Comparison of ENCODE assay signal across 8 cellular contexts in genomic region chr9:19464061-19464763, GRCh38. TPM values are rescaled to one million over a fixed set of nuclear protein-coding genes. Genes with fewer than 3 reads are reported as not detected.
DNase-seq lines count a peak whose midpoint lies in the region; ATAC-seq and TF ChIP-seq lines count a peak whose summit lies in the region.

No MANE protein-coding gene starts in this region.

- no peak for TF ChIP-seq EP300 in Ishikawa (IDR thresholded peaks at IDR 0.05; ENCODE audit: borderline replicate concordance)

- intact Hi-C loops in gastrocnemius medialis (cut with DNase I; ENCODE audit: low total_unique reads), result no loop called here

- H3K9me3 Mint-ChIP-seq in endothelial cell (ENCODE audit: unreplicated experiment), result no peaks in the 10 kb centered on the region

- H3K9me3 ChIP-seq in gastrocnemius medialis, result no peaks in the 10 kb centered on the region

- H3K27ac ChIP-seq in gastrocnemius medialis (no peak overlapping the region), foreskin keratinocyte (no peak overlapping the region)

- DNase-seq in endothelial cell (ENCODE audit: low spot score), result no peak
- no peak for DNase-seq in gastrocnemius medialis
- DNase-seq in GM20000 (ENCODE audit: low spot score), result no peak
- DNase-seq in SHP77 treated with DMSO at 0.1 percent for 48 hours (lab: John Stamatoyannopoulos, UW), result no peak
- no peak for DNase-seq in foreskin keratinocyte

- ATAC-seq in GM19328 (IDR thresholded peaks at IDR 0.05; ENCODE audit: unreplicated experiment) (peak; percentile 2), gastrocnemius medialis (no peak), HG02884 (IDR thresholded peaks at IDR 0.05; ENCODE audit: unreplicated experiment) (no peak), foreskin keratinocyte (no peak)

- TF ChIP-seq RAD21 in Ishikawa (IDR thresholded peaks at IDR 0.05; ENCODE audit: low read depth), result no peak

- H3K27me3 ChIP-seq in gastrocnemius medialis (no peaks in the 10 kb centered on the region), foreskin keratinocyte (no peaks in the 10 kb centered on the region)

- no peaks in the 10 kb centered on the region for H3K36me3 Mint-ChIP-seq in endothelial cell (ENCODE audit: low read depth, unreplicated experiment)

- H3K4me3 Mint-ChIP-seq in endothelial cell (ENCODE audit: unreplicated experiment), result peak overlapping the region; percentile 91

- H3K27ac Mint-ChIP-seq in endothelial cell (ENCODE audit: unreplicated experiment), result peak overlapping the region; percentile 67

- TF ChIP-seq POLR2A in gastrocnemius medialis (IDR thresholded peaks at IDR 0.05), result no peak

- TF ChIP-seq CTCF in endothelial cell (IDR thresholded peaks at IDR 0.05; ENCODE audit: unreplicated experiment), result no peak
- no peak for TF ChIP-seq CTCF in gastrocnemius medialis (IDR thresholded peaks at IDR 0.05 in 4 of 5, conservative IDR thresholded peaks at IDR 0.05 in 1 of 5)
- TF ChIP-seq CTCF in GM20000 (IDR thresholded peaks at IDR 0.05; ENCODE audit: extremely low read depth, missing control alignments), result no peak
- no peak for TF ChIP-seq CTCF in foreskin keratinocyte (conservative IDR thresholded peaks at IDR 0.05)

- H3K27me3 Mint-ChIP-seq in endothelial cell (ENCODE audit: unreplicated experiment), result peaks cover 6% of the 10 kb centered on the region

- in situ Hi-C loops in gastrocnemius medialis (cut with MboI; ENCODE audit: low sequenced_read_pairs in 4 of 4), result loop anchor here in 1 of 4 donors (25.0 kb wide), 2 partner anchors 402 to 1202 kb away; no protein-coding TSS in a partner anchor

- peaks cover 3% of the 10 kb centered on the region for H3K4me1 Mint-ChIP-seq in endothelial cell (ENCODE audit: unreplicated experiment)

- H3K4me1 ChIP-seq in gastrocnemius medialis, result no peaks in the 10 kb centered on the region
- no peaks in the 10 kb centered on the region for H3K4me1 ChIP-seq in foreskin keratinocyte

- no peaks in the 10 kb centered on the region for H3K36me3 ChIP-seq in gastrocnemius medialis

- peak overlapping the region; percentile 52 to 74 (median 58) for H3K4me3 ChIP-seq in gastrocnemius medialis

TF ChIP-seq in Ishikawa, 13 proteins besides CTCF, POLR2A, EP300 and RAD21:
- TF ChIP-seq TCF12 (IDR thresholded peaks at IDR 0.05; ENCODE audit: low read depth) (no peak), ZBTB7A (IDR thresholded peaks at IDR 0.05; ENCODE audit: low read depth) (0 out of 2 replicates have a peak, but pooled peaks have one; percentile 8)

RNA-seq across cellular contexts. Expression of gene ACER2, which starts 55.4 kb away (rescaled TPM):
- total RNA-seq in endothelial cell (ENCODE audit: unreplicated experiment) (9.6 TPM), gastrocnemius medialis (1 to 10 TPM; 1.7 to 4.8 (median 2.4) TPM), foreskin keratinocyte (3.5 and 4.0 TPM in 2 replicates)
- 0.08 and 0.23 TPM in 2 replicates for polyA plus RNA-seq in foreskin keratinocyte
